8 cellular contexts compared by ENCODE assay signal in genomic region chr2:176454893-176455810, GRCh38.
DNase-seq lines count a peak whose midpoint lies in the region; ATAC-seq and TF ChIP-seq lines count a peak whose summit lies in the region.

No MANE protein-coding gene starts in this region.

- H3K9me2 ChIP-seq in PC-9 (ENCODE audit: insufficient read depth), result no peaks in the 10 kb centered on the region

- H3K27ac ChIP-seq in A673 (ENCODE audit: low read depth, low read length, poor library complexity, severe bottlenecking) (no peak overlapping the region), PC-9 (no peak overlapping the region), neutrophil (no peak overlapping the region)

- no TSS peak for BruUV-seq in A673 (replicated peaks; lab: Mats Ljungman, UMichigan)
- BruUV-seq in PC-9 (replicated peaks; lab: Mats Ljungman, UMichigan), result no TSS peak

- no peaks in the 10 kb centered on the region for H3K9me3 Mint-ChIP-seq in activated T-cell treated with anti-CD3 and anti-CD28 coated beads, Interleukin-2, amount 50 U/mL, for 4 hours

- TF ChIP-seq CTCF in A673 (conservative IDR thresholded peaks at IDR 0.05; ENCODE audit: low read depth, low read length) (peak; percentile 91), PC-9 (conservative IDR thresholded peaks at IDR 0.05) (peak; percentile 100), fibroblast of the aortic adventitia (IDR thresholded peaks at IDR 0.05; ENCODE audit: insufficient read depth, low read length) (peak; percentile 91), neutrophil (IDR thresholded peaks at IDR 0.05) (peak; percentile 82)

- peaks cover 30% of the 10 kb centered on the region for H3K27me3 Mint-ChIP-seq in activated T-cell treated with anti-CD3 and anti-CD28 coated beads, Interleukin-2, amount 50 U/mL, for 4 hours (ENCODE audit: low read depth)

- H3K4me2 ChIP-seq in PC-9, result no peak overlapping the region

- H3K36me3 ChIP-seq in A673 (ENCODE audit: insufficient read depth, low read length, poor library complexity, severe bottlenecking), result no peaks in the 10 kb centered on the region
- H3K36me3 ChIP-seq in PC-9 (ENCODE audit: low read depth), result no peaks in the 10 kb centered on the region
- no peaks in the 10 kb centered on the region for H3K36me3 ChIP-seq in neutrophil

- no peaks in the 10 kb centered on the region for H3K36me3 Mint-ChIP-seq in activated T-cell treated with anti-CD3 and anti-CD28 coated beads, Interleukin-2, amount 50 U/mL, for 4 hours (ENCODE audit: insufficient read depth)

- H3F3A ChIP-seq in PC-9 (ENCODE audit: insufficient read depth, low read depth), result no peaks in the 10 kb centered on the region

- no peak overlapping the region for H2AFZ ChIP-seq in PC-9

- CTCF ChIA-PET in A673 (lab: Charles Lee), result interaction anchor here (0.5 to 2.0 kb wide), 20 partner anchors 9 to 693 kb away, joined by 3 to 35 read pairs (median 6); no protein-coding TSS in a partner anchor
- CTCF ChIA-PET in PC-9 (lab: Charles Lee), result interaction anchor here (0.5 to 1.5 kb wide), 31 partner anchors 8 to 1087 kb away, joined by 3 to 25 read pairs (median 4); partner anchors contain the start of gene MTX2

- H3K27me3 ChIP-seq in A673 (replicated peaks; ENCODE audit: insufficient read depth, low read depth, low read length, poor library complexity) (no peaks in the 10 kb centered on the region), PC-9 (ENCODE audit: insufficient read depth, low read depth) (no peaks in the 10 kb centered on the region), neutrophil (peaks cover 100% of the 10 kb centered on the region)

- peaks cover 14% of the 10 kb centered on the region for H3K4me1 ChIP-seq in A673 (ENCODE audit: insufficient read depth, low read length, poor library complexity, severe bottlenecking)
- no peaks in the 10 kb centered on the region for H3K4me1 ChIP-seq in PC-9 (replicated peaks; ENCODE audit: insufficient read depth)
- H3K4me1 ChIP-seq in neutrophil (ENCODE audit: control insufficient read depth in 1 of 2, insufficient read depth in 1 of 2, low read depth in 1 of 2, low read length in 1 of 2), result no peaks in the 10 kb centered on the region

- H3K4me3 ChIP-seq in A673 (ENCODE audit: low read depth, low read length, poor library complexity, severe bottlenecking) (no peak overlapping the region), PC-9 (no peak overlapping the region), fibroblast of the aortic adventitia (ENCODE audit: low read depth, low read length) (no peak overlapping the region), neutrophil (ENCODE audit: low read depth in 1 of 2, low read length in 1 of 2) (no peak overlapping the region)

- POLR2A ChIA-PET in A673 (lab: Charles Lee; ENCODE audit: low non-redundant PET) (no interaction called here), PC-9 (lab: Charles Lee; ENCODE audit: unreplicated experiment) (interaction anchor here (0.5 kb wide), 1 partner anchor 1934 kb away, joined by 3 read pairs; no protein-coding TSS in a partner anchor)

- DNase-seq in A673 (ENCODE audit: low spot score), result peak; percentile 85
- DNase-seq in KG1 (lab: John Stamatoyannopoulos, UW), result peak; percentile 69
- peak; percentile 44 to 80 for DNase-seq in PC-9
- peak; percentile 80 for DNase-seq in activated T-cell treated with anti-CD3 and anti-CD28 coated beads, Interleukin-2, amount 50 U/mL, for 4 hours
- peak; percentile 79 for DNase-seq in fibroblast of the aortic adventitia (ENCODE audit: low read depth)
- DNase-seq in stromal cell of bone marrow (ENCODE audit: low read depth), result peak; percentile 54

- no peaks in the 10 kb centered on the region for H3K79me2 ChIP-seq in PC-9 (ENCODE audit: low read depth)

- H3K4me3 Mint-ChIP-seq in activated T-cell treated with anti-CD3 and anti-CD28 coated beads, Interleukin-2, amount 50 U/mL, for 4 hours, result no peak overlapping the region

- H3K9me3 ChIP-seq in A673 (ENCODE audit: low read depth, low read length, poor library complexity, severe bottlenecking) (no peaks in the 10 kb centered on the region), PC-9 (ENCODE audit: insufficient read depth, low read depth) (no peaks in the 10 kb centered on the region), neutrophil (no peaks in the 10 kb centered on the region)

- peak; percentile 53 for ATAC-seq in GM18520 (IDR thresholded peaks at IDR 0.05; ENCODE audit: unreplicated experiment)
- peak in 1 of 2 donors; percentile 66 for ATAC-seq in activated T-cell treated with anti-CD3 and anti-CD28 coated beads, Interleukin-2, amount 50 U/mL, for 4 hours

- no peaks in the 10 kb centered on the region for H4K20me1 ChIP-seq in PC-9 (ENCODE audit: insufficient read depth)

- H3K4me1 Mint-ChIP-seq in activated T-cell treated with anti-CD3 and anti-CD28 coated beads, Interleukin-2, amount 50 U/mL, for 4 hours (ENCODE audit: low read depth), result no peaks in the 10 kb centered on the region

- intact Hi-C loops in A673 (cut with micrococcal nuclease; ENCODE audit: unreplicated experiment), result loop anchor here (2.0 to 5.0 kb wide), 4 partner anchors 98 to 314 kb away; partner anchors contain the start of gene HOXD3
- intact Hi-C loops in PC-9 (cut with micrococcal nuclease; ENCODE audit: unreplicated experiment), result loop anchor here (1.0 to 5.0 kb wide), 5 partner anchors 99 to 328 kb away; no protein-coding TSS in a partner anchor
